In genomic region chr20:37505263-37506165, GRCh38 we compare ENCODE assay signal across 1 cellular context.
TF ChIP-seq lines count a peak whose summit lies in the region.

No MANE protein-coding gene starts in this region.

TF ChIP-seq in HepG2, 621 proteins besides CTCF, POLR2A, EP300 and RAD21 (continued from another document and continues in another):
- TF ChIP-seq, protein P1, sequence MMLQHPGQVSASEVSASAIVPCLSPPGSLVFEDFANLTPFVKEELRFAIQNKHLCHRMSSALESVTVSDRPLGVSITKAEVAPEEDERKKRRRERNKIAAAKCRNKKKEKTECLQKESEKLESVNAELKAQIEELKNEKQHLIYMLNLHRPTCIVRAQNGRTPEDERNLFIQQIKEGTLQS (CRISPR knock-in tag; IDR thresholded peaks at IDR 0.05) = no peak
- peak; percentile 90 for TF ChIP-seq PHF21A (CRISPR knock-in tag; IDR thresholded peaks at IDR 0.05)
- TF ChIP-seq PRPF4 (IDR thresholded peaks at IDR 0.05; ENCODE audit: low read depth, low read length, poor library complexity, severe bottlenecking) = no peak
- TF ChIP-seq ZNF530 (CRISPR knock-in tag; IDR thresholded peaks at IDR 0.05; ENCODE audit: low read depth) = no peak
- TF ChIP-seq KMT2A (CRISPR knock-in tag; IDR thresholded peaks at IDR 0.05) = no peak
- peak; percentile 77 for TF ChIP-seq TCF7 (IDR thresholded peaks at IDR 0.05; ENCODE audit: low read depth)
- no peak for TF ChIP-seq ATM (IDR thresholded peaks at IDR 0.05; ENCODE audit: borderline replicate concordance)
- TF ChIP-seq HDAC1 (CRISPR knock-in tag; IDR thresholded peaks at IDR 0.05) = peak; percentile 23; the same call in 1 of the 2 replicates
- TF ChIP-seq SP4 (CRISPR knock-in tag; IDR thresholded peaks at IDR 0.05) = 0 out of 2 replicates have a peak, but pooled peaks have one; percentile 22
- TF ChIP-seq, protein P2, sequence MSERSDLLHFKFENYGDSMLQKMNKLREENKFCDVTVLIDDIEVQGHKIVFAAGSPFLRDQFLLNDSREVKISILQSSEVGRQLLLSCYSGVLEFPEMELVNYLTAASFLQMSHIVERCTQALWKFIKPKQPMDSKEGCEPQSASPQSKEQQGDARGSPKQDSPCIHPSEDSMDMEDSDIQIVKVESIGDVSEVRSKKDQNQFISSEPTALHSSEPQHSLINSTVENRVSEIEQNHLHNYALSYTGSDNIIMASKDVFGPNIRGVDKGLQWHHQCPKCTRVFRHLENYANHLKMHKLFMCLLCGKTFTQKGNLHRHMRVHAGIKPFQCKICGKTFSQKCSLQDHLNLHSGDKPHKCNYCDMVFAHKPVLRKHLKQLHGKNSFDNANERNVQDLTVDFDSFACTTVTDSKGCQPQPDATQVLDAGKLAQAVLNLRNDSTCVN (CRISPR knock-in tag; IDR thresholded peaks at IDR 0.05; ENCODE audit: borderline replicate concordance) = no peak
- TF ChIP-seq, protein P3, sequence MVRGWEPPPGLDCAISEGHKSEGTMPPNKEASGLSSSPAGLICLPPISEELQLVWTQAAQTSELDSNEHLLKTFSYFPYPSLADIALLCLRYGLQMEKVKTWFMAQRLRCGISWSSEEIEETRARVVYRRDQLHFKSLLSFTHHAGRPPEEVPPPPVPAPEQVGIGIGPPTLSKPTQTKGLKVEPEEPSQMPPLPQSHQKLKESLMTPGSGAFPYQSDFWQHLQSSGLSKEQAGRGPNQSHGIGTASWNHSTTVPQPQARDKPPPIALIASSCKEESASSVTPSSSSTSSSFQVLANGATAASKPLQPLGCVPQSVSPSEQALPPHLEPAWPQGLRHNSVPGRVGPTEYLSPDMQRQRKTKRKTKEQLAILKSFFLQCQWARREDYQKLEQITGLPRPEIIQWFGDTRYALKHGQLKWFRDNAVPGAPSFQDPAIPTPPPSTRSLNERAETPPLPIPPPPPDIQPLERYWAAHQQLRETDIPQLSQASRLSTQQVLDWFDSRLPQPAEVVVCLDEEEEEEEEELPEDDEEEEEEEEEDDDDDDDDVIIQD (CRISPR knock-in tag; IDR thresholded peaks at IDR 0.05; ENCODE audit: low read depth) = peak; percentile 30; the same call in 1 of the 2 replicates
- no peak for TF ChIP-seq ZNF44 (CRISPR knock-in tag; IDR thresholded peaks at IDR 0.05)
- TF ChIP-seq KLF13 (CRISPR knock-in tag; IDR thresholded peaks at IDR 0.05) = no peak
- peak; percentile 11 for TF ChIP-seq CCAR2 (optimal IDR thresholded peaks at IDR 0.05; ENCODE audit: low read depth, low read length)
- TF ChIP-seq KAT2B (IDR thresholded peaks at IDR 0.05; ENCODE audit: borderline replicate concordance, low read depth, low read length) = no peak
- peak; percentile 79 for TF ChIP-seq PAXIP1 (CRISPR knock-in tag; conservative IDR thresholded peaks at IDR 0.05)
- peak; percentile 46 for TF ChIP-seq ASH2L (IDR thresholded peaks at IDR 0.05; ENCODE audit: insufficient read length, low read depth, low read length)
- TF ChIP-seq PBX2 (CRISPR knock-in tag; IDR thresholded peaks at IDR 0.05) = no peak
- 0 out of 2 replicates have a peak, but pooled peaks have one; percentile 6 for TF ChIP-seq DPF2 (CRISPR knock-in tag; IDR thresholded peaks at IDR 0.05; ENCODE audit: borderline replicate concordance, low read depth)
- 0 out of 2 replicates have a peak, but pooled peaks have one; percentile 31 for TF ChIP-seq KDM6A (CRISPR knock-in tag; IDR thresholded peaks at IDR 0.05; ENCODE audit: low read depth)
- TF ChIP-seq BRF2 (CRISPR knock-in tag; IDR thresholded peaks at IDR 0.05) = peak; percentile 54; the same call in 1 of the 2 replicates
- 0 out of 2 replicates have a peak, but pooled peaks have one; percentile 44 for TF ChIP-seq TBX2 (CRISPR knock-in tag; IDR thresholded peaks at IDR 0.05; ENCODE audit: borderline replicate concordance)
- peak; percentile 42 for TF ChIP-seq SKI (IDR thresholded peaks at IDR 0.05; ENCODE audit: partially characterized antibody)
- TF ChIP-seq NFIC (IDR thresholded peaks at IDR 0.05; ENCODE audit: low read length) = 0 out of 2 replicates have a peak, but pooled peaks have one; percentile 23
- TF ChIP-seq TOE1 (CRISPR knock-in tag; IDR thresholded peaks at IDR 0.05) = no peak
- peak; percentile 39; the same call in 1 of the 2 replicates for TF ChIP-seq PRDM10 (CRISPR knock-in tag; IDR thresholded peaks at IDR 0.05; ENCODE audit: low read depth)
- 0 out of 2 replicates have a peak, but pooled peaks have one; percentile 29 for TF ChIP-seq THAP11 (CRISPR knock-in tag; IDR thresholded peaks at IDR 0.05)
- TF ChIP-seq GMEB1 (CRISPR knock-in tag; IDR thresholded peaks at IDR 0.05; ENCODE audit: borderline replicate concordance) = no peak
- no peak for TF ChIP-seq SOX6 (IDR thresholded peaks at IDR 0.05)
- TF ChIP-seq SOX6 (CRISPR knock-in tag; IDR thresholded peaks at IDR 0.05) = peak; percentile 43; the same call in 1 of the 2 replicates
- TF ChIP-seq ZNF746 (CRISPR knock-in tag; IDR thresholded peaks at IDR 0.05) = no peak
- peak; percentile 74 for TF ChIP-seq ZNF644 (CRISPR knock-in tag; IDR thresholded peaks at IDR 0.05; ENCODE audit: low read depth)
- TF ChIP-seq, protein P4, sequence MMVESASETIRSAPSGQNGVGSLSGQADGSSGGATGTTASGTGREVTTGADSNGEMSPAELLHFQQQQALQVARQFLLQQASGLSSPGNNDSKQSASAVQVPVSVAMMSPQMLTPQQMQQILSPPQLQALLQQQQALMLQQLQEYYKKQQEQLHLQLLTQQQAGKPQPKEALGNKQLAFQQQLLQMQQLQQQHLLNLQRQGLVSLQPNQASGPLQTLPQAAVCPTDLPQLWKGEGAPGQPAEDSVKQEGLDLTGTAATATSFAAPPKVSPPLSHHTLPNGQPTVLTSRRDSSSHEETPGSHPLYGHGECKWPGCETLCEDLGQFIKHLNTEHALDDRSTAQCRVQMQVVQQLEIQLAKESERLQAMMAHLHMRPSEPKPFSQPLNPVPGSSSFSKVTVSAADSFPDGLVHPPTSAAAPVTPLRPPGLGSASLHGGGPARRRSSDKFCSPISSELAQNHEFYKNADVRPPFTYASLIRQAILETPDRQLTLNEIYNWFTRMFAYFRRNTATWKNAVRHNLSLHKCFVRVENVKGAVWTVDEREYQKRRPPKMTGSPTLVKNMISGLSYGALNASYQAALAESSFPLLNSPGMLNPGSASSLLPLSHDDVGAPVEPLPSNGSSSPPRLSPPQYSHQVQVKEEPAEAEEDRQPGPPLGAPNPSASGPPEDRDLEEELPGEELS (CRISPR knock-in tag; IDR thresholded peaks at IDR 0.05) = 0 out of 2 replicates have a peak, but pooled peaks have one; percentile 22
- no peak for TF ChIP-seq MYC (CRISPR knock-in tag; IDR thresholded peaks at IDR 0.05; ENCODE audit: borderline replicate concordance)
- no peak for TF ChIP-seq MTA3 (CRISPR knock-in tag; IDR thresholded peaks at IDR 0.05)
- peak; percentile 34; the same call in 1 of the 2 replicates for TF ChIP-seq CEBPG (CRISPR knock-in tag; IDR thresholded peaks at IDR 0.05)
- peak; percentile 38; the same call in 1 of the 2 replicates for TF ChIP-seq MTA1 (CRISPR knock-in tag; IDR thresholded peaks at IDR 0.05; ENCODE audit: borderline replicate concordance)
- 0 out of 2 replicates have a peak, but pooled peaks have one; percentile 18 for TF ChIP-seq ZNF331 (CRISPR knock-in tag; IDR thresholded peaks at IDR 0.05)
- TF ChIP-seq CENPX (CRISPR knock-in tag; IDR thresholded peaks at IDR 0.05) = no peak
- TF ChIP-seq PPARG (CRISPR knock-in tag; conservative IDR thresholded peaks at IDR 0.05) = 0 out of 2 replicates have a peak, but pooled peaks have one; percentile 14
- no peak for TF ChIP-seq ZNF883 (CRISPR knock-in tag; IDR thresholded peaks at IDR 0.05; ENCODE audit: not compliant biosample characterization)
- no peak for TF ChIP-seq ZNF7 (CRISPR knock-in tag; IDR thresholded peaks at IDR 0.05)
- TF ChIP-seq SIX4 (CRISPR knock-in tag; IDR thresholded peaks at IDR 0.05) = peak; percentile 42; the same call in 1 of the 2 replicates
- TF ChIP-seq CREM (IDR thresholded peaks at IDR 0.05) = peak; percentile 28; the same call in 1 of the 2 replicates
- TF ChIP-seq CREM (CRISPR knock-in tag; IDR thresholded peaks at IDR 0.05) = no peak
- TF ChIP-seq HDAC2 (CRISPR knock-in tag; IDR thresholded peaks at IDR 0.05) = peak; percentile 54; the same call in 1 of the 2 replicates
- peak; percentile 16 for TF ChIP-seq TBL1XR1 (IDR thresholded peaks at IDR 0.05; ENCODE audit: borderline replicate concordance, low read length, partially characterized antibody)
- peak; percentile 34; the same call in 1 of the 2 replicates for TF ChIP-seq POLR2G (IDR thresholded peaks at IDR 0.05; ENCODE audit: low read depth, low read length)
- TF ChIP-seq TARDBP (CRISPR knock-in tag; IDR thresholded peaks at IDR 0.05) = peak; percentile 75
- 0 out of 2 replicates have a peak, but pooled peaks have one; percentile 29 for TF ChIP-seq RXRB (CRISPR knock-in tag; IDR thresholded peaks at IDR 0.05; ENCODE audit: borderline replicate concordance)
